ENCODE assay signal across 8 cellular contexts in genomic region chr3:128879991-128880390, GRCh38. TPM values are rescaled to one million over a fixed set of nuclear protein-coding genes. Genes with fewer than 3 reads are reported as not detected.
DNase-seq lines count a peak whose midpoint lies in the region; ATAC-seq and TF ChIP-seq lines count a peak whose summit lies in the region.

No MANE protein-coding gene starts in this region.

- peak overlapping the region; percentile 97 to 99 (median 98) for H3K27ac Mint-ChIP-seq in CD4-positive, CD25-positive, alpha-beta regulatory T cell
- peak overlapping the region; percentile 97 for H3K27ac Mint-ChIP-seq in dendritic cell treated with granulocyte-macrophage colony-stimulating factor and Interleukin-4, amounts not matched to agents 40 ng/mL and 50 ng/mL, for 4 days

- peaks cover 22 to 81% (median 47%) of the 10 kb centered on the region in 4 donors for H3K4me1 Mint-ChIP-seq in CD4-positive, CD25-positive, alpha-beta regulatory T cell
- peaks cover 70% of the 10 kb centered on the region for H3K4me1 Mint-ChIP-seq in dendritic cell treated with granulocyte-macrophage colony-stimulating factor and Interleukin-4, amounts not matched to agents 40 ng/mL and 50 ng/mL, for 4 days (ENCODE audit: low read depth)

- no peak for ATAC-seq in CD4-positive, CD25-positive, alpha-beta regulatory T cell (ENCODE audit: low read depth in 2 of 2)
- ATAC-seq in GM19035 (IDR thresholded peaks at IDR 0.05; ENCODE audit: unreplicated experiment) (no peak), HG03196 (IDR thresholded peaks at IDR 0.05; ENCODE audit: unreplicated experiment) (no peak), GM21723 (IDR thresholded peaks at IDR 0.05; ENCODE audit: unreplicated experiment) (no peak)

- TF ChIP-seq RAD21 in neural cell (conservative IDR thresholded peaks at IDR 0.05) = no peak

- H3K4me3 ChIP-seq in CD4-positive, CD25-positive, alpha-beta regulatory T cell (ENCODE audit: low read depth, low read length) = peak overlapping the region; percentile 86
- H3K4me3 ChIP-seq in MM.1S (ENCODE audit: low read length) = peak overlapping the region; percentile 76
- H3K4me3 ChIP-seq in neural cell (ENCODE audit: low read length) = peak overlapping the region; percentile 71

- no peaks in the 10 kb centered on the region for H3K27me3 ChIP-seq in CD4-positive, CD25-positive, alpha-beta regulatory T cell (ENCODE audit: control insufficient read depth, insufficient read depth, low read length)
- H3K27me3 ChIP-seq in MM.1S (replicated peaks; ENCODE audit: insufficient read depth, low read length) = no peaks in the 10 kb centered on the region
- no peaks in the 10 kb centered on the region for H3K27me3 ChIP-seq in neural cell (ENCODE audit: insufficient read depth, low read depth, low read length)

- peaks cover 15% of the 10 kb centered on the region for H3K36me3 Mint-ChIP-seq in CD4-positive, CD25-positive, alpha-beta regulatory T cell
- H3K36me3 Mint-ChIP-seq in dendritic cell treated with granulocyte-macrophage colony-stimulating factor and Interleukin-4, amounts not matched to agents 40 ng/mL and 50 ng/mL, for 4 days (ENCODE audit: low read depth) = peaks cover 45% of the 10 kb centered on the region

- H4K20me1 ChIP-seq in MM.1S (ENCODE audit: insufficient read depth, low read length) = no peaks in the 10 kb centered on the region
- no peaks in the 10 kb centered on the region for H4K20me1 ChIP-seq in neural cell (ENCODE audit: insufficient read depth)

- peaks cover 13% of the 10 kb centered on the region for H3K36me3 ChIP-seq in CD4-positive, CD25-positive, alpha-beta regulatory T cell (ENCODE audit: control insufficient read depth, insufficient read depth, low read length)
- H3K36me3 ChIP-seq in MM.1S (replicated peaks; ENCODE audit: insufficient read depth, low read length) (no peaks in the 10 kb centered on the region), neural cell (ENCODE audit: insufficient read depth, low read length) (no peaks in the 10 kb centered on the region)

- H3K27ac ChIP-seq in CD4-positive, CD25-positive, alpha-beta regulatory T cell (ENCODE audit: insufficient read depth, low read length, poor library complexity, severe bottlenecking) = peak overlapping the region; percentile 96
- H3K27ac ChIP-seq in MM.1S (ENCODE audit: low read length) (peak overlapping the region; percentile 81), neural cell (ENCODE audit: low read length) (peak overlapping the region; percentile 84)

- peak overlapping the region; percentile 95 for H2AFZ ChIP-seq in MM.1S (ENCODE audit: low read length)
- peak overlapping the region; percentile 30 for H2AFZ ChIP-seq in neural cell (ENCODE audit: low read depth, low read length)

- TF ChIP-seq EP300 in neural cell (conservative IDR thresholded peaks at IDR 0.05; ENCODE audit: poor library complexity, severe bottlenecking) = no peak

- H3K9me3 Mint-ChIP-seq in CD4-positive, CD25-positive, alpha-beta regulatory T cell = peaks cover 0 to 1% (median 0%) of the 10 kb centered on the region in 7 donors
- H3K9me3 Mint-ChIP-seq in dendritic cell treated with granulocyte-macrophage colony-stimulating factor and Interleukin-4, amounts not matched to agents 40 ng/mL and 50 ng/mL, for 4 days = no peaks in the 10 kb centered on the region

- H3K27me3 Mint-ChIP-seq in CD4-positive, CD25-positive, alpha-beta regulatory T cell = peaks cover 5% of the 10 kb centered on the region
- no peaks in the 10 kb centered on the region for H3K27me3 Mint-ChIP-seq in dendritic cell treated with granulocyte-macrophage colony-stimulating factor and Interleukin-4, amounts not matched to agents 40 ng/mL and 50 ng/mL, for 4 days

- H3K9ac ChIP-seq in MM.1S (ENCODE audit: low read length) (peak overlapping the region; percentile 95), neural cell (ENCODE audit: low read length) (peak overlapping the region; percentile 81)

- peaks cover 45% of the 10 kb centered on the region for H3K4me1 ChIP-seq in CD4-positive, CD25-positive, alpha-beta regulatory T cell (ENCODE audit: control insufficient read depth, insufficient read depth, low read length, poor library complexity, severe bottlenecking)
- peaks cover 9% of the 10 kb centered on the region for H3K4me1 ChIP-seq in MM.1S (ENCODE audit: low read length)

- H3F3A ChIP-seq in MM.1S (ENCODE audit: insufficient read depth, low read length) (0 out of 2 replicates have a peak, but pooled peaks cover 3% of the 10 kb centered on the region), neural cell (ENCODE audit: insufficient read depth, low read length, poor library complexity, severe bottlenecking) (no peaks in the 10 kb centered on the region)

- H3K4me3 Mint-ChIP-seq in CD4-positive, CD25-positive, alpha-beta regulatory T cell = peak overlapping the region; percentile 85 to 92 (median 88)
- peak overlapping the region; percentile 93 for H3K4me3 Mint-ChIP-seq in dendritic cell treated with granulocyte-macrophage colony-stimulating factor and Interleukin-4, amounts not matched to agents 40 ng/mL and 50 ng/mL, for 4 days

- no peak for TF ChIP-seq CTCF in MM.1S (IDR thresholded peaks at IDR 0.05; ENCODE audit: low read length)
- TF ChIP-seq CTCF in neural cell (IDR thresholded peaks at IDR 0.05; ENCODE audit: poor library complexity, severe bottlenecking) = no peak

- intact Hi-C loops in dendritic cell treated with granulocyte-macrophage colony-stimulating factor and Interleukin-4, amounts not matched to agents 40 ng/mL and 50 ng/mL, for 4 days (cut with micrococcal nuclease) = no loop called here

- H3K9me3 ChIP-seq in CD4-positive, CD25-positive, alpha-beta regulatory T cell (ENCODE audit: control insufficient read depth in 2 of 2, low read length in 2 of 2) = no peaks in the 10 kb centered on the region
- H3K9me3 ChIP-seq in MM.1S (replicated peaks; ENCODE audit: insufficient read depth, low read length) (no peaks in the 10 kb centered on the region), neural cell (ENCODE audit: low read length) (no peaks in the 10 kb centered on the region)

- DNase-seq in CD4-positive, CD25-positive, alpha-beta regulatory T cell = peak in 1 of 3 donors; percentile 13
- DNase-seq in MM.1S = no peak
- no peak for DNase-seq in T1000 (lab: John Stamatoyannopoulos, UW)

- H3K4me2 ChIP-seq in MM.1S (ENCODE audit: low read depth, low read length) (peak overlapping the region; percentile 71), neural cell (ENCODE audit: low read length) (peak overlapping the region; percentile 94)

- H3K9me2 ChIP-seq in MM.1S (replicated peaks; ENCODE audit: insufficient read depth, low read length) (no peaks in the 10 kb centered on the region), neural cell (ENCODE audit: insufficient read depth, low read length) (no peaks in the 10 kb centered on the region)

- H3K79me2 ChIP-seq in MM.1S (ENCODE audit: low read length) (peaks cover 71% of the 10 kb centered on the region), neural cell (replicated peaks; ENCODE audit: insufficient read depth, low read length) (peaks cover 41% of the 10 kb centered on the region)

TF ChIP-seq in neural cell, 6 proteins besides CTCF, POLR2A, EP300 and RAD21:
- no peak for TF ChIP-seq SMC3 (conservative IDR thresholded peaks at IDR 0.05; ENCODE audit: poor library complexity)
- TF ChIP-seq MXI1 (conservative IDR thresholded peaks at IDR 0.05; ENCODE audit: poor library complexity, severe bottlenecking) = no peak
- TF ChIP-seq TAF1 (IDR thresholded peaks at IDR 0.05; ENCODE audit: low read depth) = no peak
- no peak for TF ChIP-seq REST (IDR thresholded peaks at IDR 0.05; ENCODE audit: borderline replicate concordance)

RNA-seq across cellular contexts. Expression of gene ACAD9, which starts 0.6 kb away (rescaled TPM):
- 46.7 TPM for total RNA-seq in CD4-positive, CD25-positive, alpha-beta regulatory T cell
- 10 to 100 TPM; 18.0 to 26.1 (median 22.1) TPM for polyA plus RNA-seq in CD4-positive, CD25-positive, alpha-beta regulatory T cell
- 33.5 and 48.9 TPM in 2 replicates for polyA plus RNA-seq in neural cell
- polyA minus RNA-seq in neural cell = 39.2 and 58.0 TPM in 2 replicates
